In genomic region chr16:4505356-4506153, GRCh38 we compare ENCODE assay signal across 9 cellular contexts. TPM values are rescaled to one million over a fixed set of nuclear protein-coding genes. Genes with fewer than 3 reads are reported as not detected.
DNase-seq lines count a peak whose midpoint lies in the region; ATAC-seq, FAIRE-seq and TF ChIP-seq lines count a peak whose summit lies in the region.
"Had no signal": no experiment of that assay in that cellular context is flagged by ENCODE, and none has a peak within 500 bp of the region (broad histone marks: within the 10 kb centered on the region; RNA-seq: fewer than 3 reads in every experiment).

No MANE protein-coding gene starts in this region.

- ATAC-seq in HG02588 (IDR thresholded peaks at IDR 0.05; ENCODE audit: unreplicated experiment) (peak; percentile 64), T-cell (replicated peaks in 1 of 4) (peak; percentile 89 to 93 (median 92))
- peak; percentile 89 for ATAC-seq in activated naive CD8-positive, alpha-beta T cell treated with anti-CD3 and anti-CD28 coated beads, Interleukin-2, amount 10 ng/mL, durations not matched to agents 7 days and 5 days (ENCODE audit: low read depth)

- H3K4me3 Mint-ChIP-seq in T-cell: peak overlapping the region; percentile 70 to 72 (median 70)
- peak overlapping the region; percentile 67 for H3K4me3 Mint-ChIP-seq in activated naive CD8-positive, alpha-beta T cell treated with anti-CD3 and anti-CD28 coated beads, Interleukin-2, amount 10 ng/mL, durations not matched to agents 7 days and 5 days

- peaks cover 23% of the 10 kb centered on the region for H3K36me3 Mint-ChIP-seq in T-cell
- H3K36me3 Mint-ChIP-seq in activated naive CD8-positive, alpha-beta T cell treated with anti-CD3 and anti-CD28 coated beads, Interleukin-2, amount 10 ng/mL, durations not matched to agents 7 days and 5 days: peaks cover 26% of the 10 kb centered on the region

- H3K9me3 Mint-ChIP-seq in T-cell: no peaks in the 10 kb centered on the region
- H3K9me3 Mint-ChIP-seq in activated naive CD8-positive, alpha-beta T cell treated with anti-CD3 and anti-CD28 coated beads, Interleukin-2, amount 10 ng/mL, durations not matched to agents 7 days and 5 days: no peaks in the 10 kb centered on the region

- POLR2A ChIA-PET in T-cell (lab: Charles Lee): interaction anchor here (0.6 to 1.4 kb wide), 9 partner anchors 11 to 111 kb away, joined by 3 to 6 read pairs (median 5); partner anchors contain the start of gene CORO7 (in 1 of the 2)
- POLR2A ChIA-PET in activated naive CD8-positive, alpha-beta T cell treated with anti-CD3 and anti-CD28 coated beads, Interleukin-2, amount 10 ng/mL, durations not matched to agents 7 days and 5 days (lab: Charles Lee): interaction anchor here (0.8 to 7.2 kb wide), 19 partner anchors 9 to 341 kb away, joined by 3 to 105 read pairs (median 5); partner anchors contain the start of genes CDIP1, CORO7, GLYR1 and HMOX2

- H3K4me1 Mint-ChIP-seq in T-cell: peaks cover 64 to 76% (median 69%) of the 10 kb centered on the region in 3 donors
- peaks cover 48% of the 10 kb centered on the region for H3K4me1 Mint-ChIP-seq in activated naive CD8-positive, alpha-beta T cell treated with anti-CD3 and anti-CD28 coated beads, Interleukin-2, amount 10 ng/mL, durations not matched to agents 7 days and 5 days

- peak; percentile 51 for DNase-seq in GF-D8 (lab: John Stamatoyannopoulos, UW)
- DNase-seq in T-cell: peak; percentile 55 to 92 (median 80)
- DNase-seq in activated naive CD8-positive, alpha-beta T cell treated with anti-CD3 and anti-CD28 coated beads, Interleukin-2, amount 10 ng/mL, durations not matched to agents 7 days and 5 days: peak; percentile 68
- DNase-seq in stimulated activated CD4-positive, alpha-beta T cell treated with anti-CD3 and anti-CD28 coated beads, Interleukin-1b, Interleukin-23, amount 100 ng/mL, for 1 hour (ENCODE audit: low read depth in 2 of 2): peak; percentile 24 to 61
- DNase-seq in H54 (ENCODE audit: insufficient read length, low spot score): no peak
- no peak for DNase-seq in SW480 (ENCODE audit: low spot score)
- DNase-seq in DMS153 treated with DMSO at 0.1 percent for 48 hours (lab: John Stamatoyannopoulos, UW; ENCODE audit: unreplicated experiment): no peak

- CTCF ChIA-PET in T-cell (lab: Charles Lee): interaction anchor here (0.6 to 3.4 kb wide), 21 partner anchors 9 to 252 kb away, joined by 3 to 39 read pairs (median 5); partner anchors contain the start of genes HMOX2 (in 1 of the 2) and MGRN1 (in 1 of the 2)

- no peak for TF ChIP-seq POLR2A in H54 (IDR thresholded peaks at IDR 0.05; ENCODE audit: low read depth, low read length)

- no peaks in the 10 kb centered on the region for H3K27me3 Mint-ChIP-seq in T-cell
- no peaks in the 10 kb centered on the region for H3K27me3 Mint-ChIP-seq in activated naive CD8-positive, alpha-beta T cell treated with anti-CD3 and anti-CD28 coated beads, Interleukin-2, amount 10 ng/mL, durations not matched to agents 7 days and 5 days

- peak overlapping the region; percentile 95 to 99 for H3K27ac Mint-ChIP-seq in T-cell
- peak overlapping the region; percentile 91 for H3K27ac Mint-ChIP-seq in activated naive CD8-positive, alpha-beta T cell treated with anti-CD3 and anti-CD28 coated beads, Interleukin-2, amount 10 ng/mL, durations not matched to agents 7 days and 5 days

- FAIRE-seq in H54 (lab: Jason Lieb, UNC): no peak

RNA-seq across cellular contexts. Expression of gene HMOX2, which starts 29.4 kb away (rescaled TPM):
- total RNA-seq in T-cell: 10 to 100 TPM; 49.1 to 74.4 (median 70.5) TPM
- total RNA-seq in activated naive CD8-positive, alpha-beta T cell treated with anti-CD3 and anti-CD28 coated beads, Interleukin-2, amount 10 ng/mL, durations not matched to agents 7 days and 5 days: 10 to 100 TPM; 84.5 to 86.9 TPM

RNA-seq across cellular contexts. Expression of gene NMRAL1, which starts 31.1 kb away (rescaled TPM):
- total RNA-seq in T-cell: 10 to 100 TPM; 50.1 to 79.1 (median 62.1) TPM
- 10 to 100 TPM; 64.5 to 64.6 TPM for total RNA-seq in activated naive CD8-positive, alpha-beta T cell treated with anti-CD3 and anti-CD28 coated beads, Interleukin-2, amount 10 ng/mL, durations not matched to agents 7 days and 5 days

RNA-seq across cellular contexts. Expression of gene CDIP1, which starts 33.0 kb away (rescaled TPM):
- 10 to 100 TPM; 28.6 to 31.3 (median 29.7) TPM for total RNA-seq in T-cell
- total RNA-seq in activated naive CD8-positive, alpha-beta T cell treated with anti-CD3 and anti-CD28 coated beads, Interleukin-2, amount 10 ng/mL, durations not matched to agents 7 days and 5 days: 10 to 100 TPM; 36.3 to 42.1 TPM

RNA-seq across cellular contexts. Expression of gene C16orf96, which starts 50.6 kb away (rescaled TPM):
- total RNA-seq in T-cell: under 1 TPM; 0.30 to 0.66 (median 0.50) TPM
- total RNA-seq in activated naive CD8-positive, alpha-beta T cell treated with anti-CD3 and anti-CD28 coated beads, Interleukin-2, amount 10 ng/mL, durations not matched to agents 7 days and 5 days: under 1 TPM; 0.08 to 0.17 TPM
- total RNA-seq: bronchial epithelial cell had no signal

Comparison
In these comparisons a context has a peak if more than half of its experiments do, and no peak if none do; other contexts are left out.
1. DNase-seq: peak in GF-D8 (single experiment), T-cell (34 of 34), activated naive CD8-positive, alpha-beta T cell treated with anti-CD3 and anti-CD28 coated beads, Interleukin-2, amount 10 ng/mL, durations not matched to agents 7 days and 5 days (single experiment) and stimulated activated CD4-positive, alpha-beta T cell treated with anti-CD3 and anti-CD28 coated beads, Interleukin-1b, Interleukin-23, amount 100 ng/mL, for 1 hour (2 of 2); none in H54 (single experiment), SW480 (single experiment) and DMS153 treated with DMSO at 0.1 percent for 48 hours (single experiment).
2. Peak in every context shown above with its lines, with median percentiles within 50 percentile points of each other: ATAC-seq.